10 cellular contexts compared by ENCODE assay signal in genomic region chr2:64586054-64586453, GRCh38.
"Had no signal": no experiment of that assay in that cellular context is flagged by ENCODE, and none has a peak within 500 bp of the region (broad histone marks: within the 10 kb centered on the region; RNA-seq: fewer than 3 reads in every experiment).

No MANE protein-coding gene starts in this region.

- H3K36me3 ChIP-seq: neural progenitor cell, ovary, uterus had no signal

- H3K9me3 ChIP-seq: ovary, uterus had no signal

- H3K4me1 ChIP-seq: neural progenitor cell, uterus had no signal

- H3K27ac ChIP-seq: hepatocyte, neural progenitor cell, ovary, uterus had no signal

- DNase-seq: activated CD4-positive, alpha-beta T cell treated with anti-CD3 and anti-CD28 coated beads for 4 hours; activated CD8-positive, alpha-beta memory T cell treated with anti-CD3 and anti-CD28 coated beads, Interleukin-2, amount 50 U/mL, for 4 hours; activated CD8-positive, alpha-beta T cell treated with anti-CD3 and anti-CD28 coated beads for 36 hours; activated naive CD4-positive, alpha-beta T cell treated with anti-CD3 and anti-CD28 coated beads, Interleukin-2, amount 10 ng/mL, durations not matched to agents 7 days and 5 days; effector memory CD4-positive, alpha-beta T cell; ovary; T1000; uterus had no signal

- H3K27me3 ChIP-seq: hepatocyte, neural progenitor cell, ovary, uterus had no signal

- H3K4me3 ChIP-seq: hepatocyte, neural progenitor cell, ovary, uterus had no signal
